Comparison of ENCODE assay signal across 20 cellular contexts in genomic region chr1:12359734-12360133, GRCh38.
DNase-seq lines count a peak whose midpoint lies in the region; ATAC-seq, FAIRE-seq and TF ChIP-seq lines count a peak whose summit lies in the region.
"Had no signal": no experiment of that assay in that cellular context is flagged by ENCODE, and none has a peak within 500 bp of the region (broad histone marks: within the 10 kb centered on the region; RNA-seq: fewer than 3 reads in every experiment).

No MANE protein-coding gene starts in this region.

- FAIRE-seq in bronchial epithelial cell (lab: Jason Lieb, UNC), result no peak
- FAIRE-seq: D721Med, GM12892, urothelium cell line had no signal

- H3K4me3 Mint-ChIP-seq in nephron, result no peak overlapping the region
- no peak overlapping the region for H3K4me3 Mint-ChIP-seq in activated T-helper 2 cell treated with anti-CD3 and anti-CD28 coated beads, Interferon-gamma antibody, Interleukin-2, Interleukin-4, amounts not matched to agents 10 μg/mL and 5 μg/mL and 100 μg/mL, durations not matched to agents 14 hours and 24 hours and 36 hours (ENCODE audit: low read depth)

- H3K4me1 Mint-ChIP-seq in nephron, result peaks cover 34% of the 10 kb centered on the region
- H3K4me1 Mint-ChIP-seq in activated T-helper 2 cell treated with anti-CD3 and anti-CD28 coated beads, Interferon-gamma antibody, Interleukin-2, Interleukin-4, amounts not matched to agents 10 μg/mL and 5 μg/mL and 100 μg/mL, durations not matched to agents 14 hours and 24 hours and 36 hours (ENCODE audit: low read depth), result peaks cover 19% of the 10 kb centered on the region

- DNase-seq in Right ventricle myocardium superior, result no peak
- DNase-seq in right atrium auricular region (ENCODE audit: low spot score), result no peak
- DNase-seq in bronchial epithelial cell (ENCODE audit: low read depth), result peak; percentile 17
- no peak for DNase-seq in AML-193 (lab: John Stamatoyannopoulos, UW)
- DNase-seq in activated T-helper 2 cell treated with anti-CD3 and anti-CD28 coated beads, Interferon-gamma antibody, Interleukin-2, Interleukin-4, amounts not matched to agents 10 μg/mL and 5 μg/mL and 100 μg/mL, durations not matched to agents 14 hours and 24 hours and 36 hours (ENCODE audit: low spot score), result no peak
- DNase-seq in amniotic stem cell (lab: John Stamatoyannopoulos, UW), result no peak
- DNase-seq: activated CD4-positive, alpha-beta T cell treated with anti-CD3 and anti-CD28 coated beads for 48 hours; C1 segment of cervical spinal cord; glutamatergic neuron; kidney glomerular epithelial cell; NCI-H1417 treated with DMSO at 0.1 percent for 48 hours; Peyer's patch had no signal

- no peak overlapping the region for H3K27ac ChIP-seq in right atrium auricular region
- H3K27ac ChIP-seq: breast epithelium, neutrophil, Peyer's patch, skin epidermis, VCaP had no signal

- no peaks in the 10 kb centered on the region for H3K9me3 Mint-ChIP-seq in nephron
- H3K9me3 Mint-ChIP-seq in activated T-helper 2 cell treated with anti-CD3 and anti-CD28 coated beads, Interferon-gamma antibody, Interleukin-2, Interleukin-4, amounts not matched to agents 10 μg/mL and 5 μg/mL and 100 μg/mL, durations not matched to agents 14 hours and 24 hours and 36 hours, result no peaks in the 10 kb centered on the region

- H3K27me3 ChIP-seq in right atrium auricular region (no peaks in the 10 kb centered on the region), bronchial epithelial cell (ENCODE audit: control insufficient read depth, insufficient read depth, low read length) (no peaks in the 10 kb centered on the region)
- H3K27me3 ChIP-seq: breast epithelium, neutrophil, Peyer's patch had no signal

- no peak overlapping the region for H3K4me3 ChIP-seq in right atrium auricular region
- no peak overlapping the region for H3K4me3 ChIP-seq in bronchial epithelial cell (ENCODE audit: low read depth, low read length)
- H3K4me3 ChIP-seq: breast epithelium, Peyer's patch, skin epidermis had no signal

- TF ChIP-seq CTCF in right atrium auricular region (IDR thresholded peaks at IDR 0.05) (no peak), bronchial epithelial cell (IDR thresholded peaks at IDR 0.05; ENCODE audit: insufficient read depth, low read length, severe bottlenecking) (no peak), nephron (IDR thresholded peaks at IDR 0.05; ENCODE audit: unreplicated experiment in 3 of 3) (no peak)

- intact Hi-C loops in Right ventricle myocardium superior (cut with DNase I), result no loop called here
- intact Hi-C loops in activated T-helper 2 cell treated with anti-CD3 and anti-CD28 coated beads, Interferon-gamma antibody, Interleukin-2, Interleukin-4, amounts not matched to agents 10 μg/mL and 5 μg/mL and 100 μg/mL, durations not matched to agents 14 hours and 24 hours and 36 hours (cut with micrococcal nuclease), result no loop called here

- H3K27me3 Mint-ChIP-seq in nephron (ENCODE audit: low read depth), result no peaks in the 10 kb centered on the region
- H3K27me3 Mint-ChIP-seq in activated T-helper 2 cell treated with anti-CD3 and anti-CD28 coated beads, Interferon-gamma antibody, Interleukin-2, Interleukin-4, amounts not matched to agents 10 μg/mL and 5 μg/mL and 100 μg/mL, durations not matched to agents 14 hours and 24 hours and 36 hours (ENCODE audit: low read depth), result no peaks in the 10 kb centered on the region

- H3K36me3 ChIP-seq in right atrium auricular region (peaks cover 66% of the 10 kb centered on the region), bronchial epithelial cell (ENCODE audit: control insufficient read depth, insufficient read depth, low read length) (peaks cover 7% of the 10 kb centered on the region)
- H3K36me3 ChIP-seq: breast epithelium had no signal

- peak overlapping the region; percentile 9 to 70 (median 58) for H3K27ac Mint-ChIP-seq in nephron
- H3K27ac Mint-ChIP-seq in activated T-helper 2 cell treated with anti-CD3 and anti-CD28 coated beads, Interferon-gamma antibody, Interleukin-2, Interleukin-4, amounts not matched to agents 10 μg/mL and 5 μg/mL and 100 μg/mL, durations not matched to agents 14 hours and 24 hours and 36 hours, result no peak overlapping the region

- peaks cover 77% of the 10 kb centered on the region for H3K36me3 Mint-ChIP-seq in nephron (ENCODE audit: low read depth)
- H3K36me3 Mint-ChIP-seq in activated T-helper 2 cell treated with anti-CD3 and anti-CD28 coated beads, Interferon-gamma antibody, Interleukin-2, Interleukin-4, amounts not matched to agents 10 μg/mL and 5 μg/mL and 100 μg/mL, durations not matched to agents 14 hours and 24 hours and 36 hours (ENCODE audit: low read depth), result peaks cover 76% of the 10 kb centered on the region

- H3K4me1 ChIP-seq in right atrium auricular region, result peaks cover 0 to 27% of the 10 kb centered on the region in 2 donors
- H3K4me1 ChIP-seq: breast epithelium, Peyer's patch had no signal

- peak; percentile 67 for ATAC-seq in Right ventricle myocardium superior (ENCODE audit: poor library complexity)

- no peaks in the 10 kb centered on the region for H3K9me3 ChIP-seq in right atrium auricular region
- H3K9me3 ChIP-seq: breast epithelium, neutrophil, Peyer's patch had no signal
